ENCODE assay signal across 18 cellular contexts in the genomic region with DNA sequence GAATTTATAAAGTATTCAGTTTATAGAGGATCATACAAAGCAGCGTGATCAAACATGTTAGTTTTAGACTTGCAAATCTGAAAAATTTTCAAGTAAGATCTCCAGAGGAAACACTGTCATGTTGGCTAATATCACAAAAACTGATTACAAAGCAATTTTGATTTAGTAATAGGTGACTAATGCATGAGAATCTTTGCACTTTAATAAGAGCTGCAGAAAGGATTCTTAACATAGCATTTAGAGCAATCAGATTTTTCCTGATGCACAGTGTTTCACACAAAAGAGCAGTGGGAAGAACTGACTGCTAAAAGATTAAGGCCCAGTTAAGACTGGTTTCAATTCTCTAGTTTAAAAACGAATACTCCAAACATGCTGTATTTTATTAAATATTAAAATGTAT.
DNase-seq lines count a peak whose midpoint lies in the region; ATAC-seq and TF ChIP-seq lines count a peak whose summit lies in the region.
"Had no signal": no experiment of that assay in that cellular context is flagged by ENCODE, and none has a peak within 500 bp of the region (broad histone marks: within the 10 kb centered on the region; RNA-seq: fewer than 3 reads in every experiment).

No MANE protein-coding gene starts in this region.

- DNase-seq in BJ (ENCODE audit: low read depth) (peak; percentile 28), RPMI7951 (ENCODE audit: low read depth) (peak; percentile 16), epithelial cell of esophagus (ENCODE audit: low read depth) (peak; percentile 81), non-pigmented ciliary epithelial cell (ENCODE audit: low read depth) (peak; percentile 67), amygdala (lab: John Stamatoyannopoulos, UW) (no peak), lower lobe of right lung (no peak), SKM-1 (lab: John Stamatoyannopoulos, UW; ENCODE audit: unreplicated experiment) (no peak), NCI-H345 (lab: John Stamatoyannopoulos, UW) (no peak)
- DNase-seq: activated CD8-positive, alpha-beta T cell treated with anti-CD3 and anti-CD28 coated beads for 36 hours; anterior cingulate cortex; DMS153; NCI-H1105 treated with DMSO at 0.1 percent for 48 hours; stimulated activated CD4-positive, alpha-beta T cell treated with anti-CD3 and anti-CD28 coated beads, Interleukin-4, amount 100 ng/mL, for 24 hours; tibial artery had no signal

- H3K27me3 ChIP-seq in BJ (ENCODE audit: control insufficient read depth, insufficient read depth, low read length) (no peaks in the 10 kb centered on the region), lower lobe of right lung (ENCODE audit: low read depth) (no peaks in the 10 kb centered on the region)
- H3K27me3 ChIP-seq: BLaER1, neural progenitor cell, SJSA1, tibial artery had no signal

- intact Hi-C loops in lower lobe of right lung (cut with DNase I): no loop called here

- no peaks in the 10 kb centered on the region for H3K9me3 ChIP-seq in lower lobe of right lung
- H3K9me3 ChIP-seq: BLaER1, SJSA1, tibial artery had no signal

- CTCF ChIA-PET in BJ (lab: Yijun Ruan, JAX): interaction anchor here (1.2 kb wide), 1 partner anchor 9 kb away, joined by 3 read pairs; no protein-coding TSS in a partner anchor

- no peaks in the 10 kb centered on the region for H3K36me3 ChIP-seq in BJ (ENCODE audit: control insufficient read depth, insufficient read depth, low read length)
- H3K36me3 ChIP-seq in lower lobe of right lung: no peaks in the 10 kb centered on the region
- H3K36me3 ChIP-seq: BLaER1, neural progenitor cell, SJSA1, tibial artery had no signal

- POLR2A ChIA-PET in BJ (lab: Charles Lee): no interaction called here

- TF ChIP-seq CTCF in BJ (IDR thresholded peaks at IDR 0.05; ENCODE audit: insufficient read depth, low read depth, low read length) (no peak), epithelial cell of esophagus (IDR thresholded peaks at IDR 0.05; ENCODE audit: insufficient read depth, low read depth, low read length, missing control alignments) (no peak), lower lobe of right lung (IDR thresholded peaks at IDR 0.05) (no peak)

- H3K4me3 ChIP-seq in BJ (ENCODE audit: low read depth, low read length) (no peak overlapping the region), epithelial cell of esophagus (ENCODE audit: low read length) (no peak overlapping the region), lower lobe of right lung (no peak overlapping the region)
- H3K4me3 ChIP-seq: BLaER1, neural progenitor cell, SJSA1, tibial artery had no signal

- ATAC-seq in lower lobe of right lung: no peak
- ATAC-seq: activated CD8-positive, alpha-beta T cell treated with anti-CD3 and anti-CD28 coated beads for 36 hours; sciatic nerve had no signal

- H3K27ac ChIP-seq in lower lobe of right lung: no peak overlapping the region
- H3K27ac ChIP-seq: BLaER1, neural progenitor cell, SJSA1, tibial artery had no signal

- H3K4me1 ChIP-seq in lower lobe of right lung: no peaks in the 10 kb centered on the region
- H3K4me1 ChIP-seq: BLaER1, neural progenitor cell, SJSA1 had no signal

Comparison
In these comparisons a context has a peak if more than half of its experiments do, and no peak if none do; other contexts are left out.
1. DNase-seq: peak in BJ (single experiment), RPMI7951 (single experiment), epithelial cell of esophagus (single experiment) and non-pigmented ciliary epithelial cell (single experiment); none in amygdala (0 of 56), lower lobe of right lung (single experiment), SKM-1 (single experiment) and NCI-H345 (single experiment).